ENCODE assay signal across 18 cellular contexts in the genomic region with DNA sequence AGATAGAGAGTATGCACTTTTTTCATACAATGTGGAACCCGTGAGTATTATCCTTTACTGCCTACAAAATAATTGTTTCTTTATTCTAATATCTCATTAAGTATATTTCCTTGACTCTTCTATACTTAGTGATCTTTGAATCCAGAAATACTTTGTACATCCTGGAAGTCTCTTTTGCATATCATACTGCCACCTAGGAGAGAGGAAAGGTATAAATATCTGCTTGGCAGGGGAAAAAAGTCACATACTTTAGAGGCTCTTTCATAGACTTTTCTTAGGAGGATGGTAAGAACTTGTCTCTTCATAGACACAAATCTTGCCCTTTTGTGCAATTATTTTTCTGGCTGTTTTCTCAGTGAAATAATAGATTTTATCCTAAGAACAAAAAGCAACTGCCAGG.
DNase-seq lines count a peak whose midpoint lies in the region; ATAC-seq and TF ChIP-seq lines count a peak whose summit lies in the region.
"Had no signal": no experiment of that assay in that cellular context is flagged by ENCODE, and none has a peak within 500 bp of the region (broad histone marks: within the 10 kb centered on the region; RNA-seq: fewer than 3 reads in every experiment).

No MANE protein-coding gene starts in this region.

- H3K36me3 ChIP-seq in left lung, result no peaks in the 10 kb centered on the region
- H3K36me3 ChIP-seq: HAP-1, SJCRH30 had no signal

- H3K4me1 ChIP-seq in left lung, result no peaks in the 10 kb centered on the region
- H3K4me1 ChIP-seq: HAP-1, SJCRH30 had no signal

- H3K27ac Mint-ChIP-seq in brain, result no peak overlapping the region
- H3K27ac Mint-ChIP-seq in neural crest cell (ENCODE audit: unreplicated experiment), result no peak overlapping the region
- H3K27ac Mint-ChIP-seq: activated naive CD4-positive, alpha-beta T cell treated with anti-CD3 and anti-CD28 coated beads for 36 hours; dendritic cell treated with granulocyte-macrophage colony-stimulating factor and Interleukin-4, amounts not matched to agents 40 ng/mL and 50 ng/mL, for 4 days had no signal

- H3K4me3 Mint-ChIP-seq in brain (no peak overlapping the region), neural crest cell (no peak overlapping the region)
- H3K4me3 Mint-ChIP-seq: activated naive CD4-positive, alpha-beta T cell treated with anti-CD3 and anti-CD28 coated beads for 36 hours; dendritic cell treated with granulocyte-macrophage colony-stimulating factor and Interleukin-4, amounts not matched to agents 40 ng/mL and 50 ng/mL, for 4 days had no signal

- intact Hi-C loops in left lung (cut with DNase I), result no loop called here

- no peak for TF ChIP-seq POLR2A in NB4 (IDR thresholded peaks at IDR 0.05; ENCODE audit: extremely low read depth, insufficient read length)

- H3K9me3 Mint-ChIP-seq in brain (no peaks in the 10 kb centered on the region), neural crest cell (peaks cover 3% of the 10 kb centered on the region)
- H3K9me3 Mint-ChIP-seq: activated naive CD4-positive, alpha-beta T cell treated with anti-CD3 and anti-CD28 coated beads for 36 hours; dendritic cell treated with granulocyte-macrophage colony-stimulating factor and Interleukin-4, amounts not matched to agents 40 ng/mL and 50 ng/mL, for 4 days had no signal

- H3K27ac ChIP-seq in left lung, result no peak overlapping the region
- H3K27ac ChIP-seq: SJCRH30 had no signal

- DNase-seq in COR-L47 (lab: John Stamatoyannopoulos, UW) (peak; percentile 13), NB4 (ENCODE audit: low read depth) (no peak), neural crest cell (ENCODE audit: low read depth, low spot score) (no peak), left lung (no peak)
- no peak for DNase-seq in activated CD4-positive, alpha-beta T cell treated with anti-CD3 and anti-CD28 coated beads, Interleukin-2, amount 50 U/mL, for 48 hours
- DNase-seq: activated CD8-positive, alpha-beta memory T cell treated with anti-CD3 and anti-CD28 coated beads, Interleukin-2, amount 50 U/mL, for 48 hours; activated naive CD4-positive, alpha-beta T cell treated with anti-CD3 and anti-CD28 coated beads for 36 hours; erythroblast; NCI-H2227 treated with DMSO at 0.1 percent for 48 hours; NK-92 treated with Interleukin-12 subunit alpha and Interleukin-12 subunit beta, amount 100 ng/mL, for 24 hours; SJCRH30; substantia nigra; T-helper 9 cell had no signal

- no peaks in the 10 kb centered on the region for H3K27me3 ChIP-seq in left lung
- H3K27me3 ChIP-seq: SJCRH30 had no signal

- H3K4me3 ChIP-seq in NB4 (ENCODE audit: low read depth, low read length) (no peak overlapping the region), left lung (no peak overlapping the region)
- H3K4me3 ChIP-seq: HAP-1, SJCRH30 had no signal

- no peaks in the 10 kb centered on the region for H3K36me3 Mint-ChIP-seq in brain
- no peaks in the 10 kb centered on the region for H3K36me3 Mint-ChIP-seq in neural crest cell (ENCODE audit: low read depth)

- H3K27me3 Mint-ChIP-seq in brain (no peaks in the 10 kb centered on the region), neural crest cell (ENCODE audit: low read depth) (peaks cover 22% of the 10 kb centered on the region)
- H3K27me3 Mint-ChIP-seq: dendritic cell treated with granulocyte-macrophage colony-stimulating factor and Interleukin-4, amounts not matched to agents 40 ng/mL and 50 ng/mL, for 4 days had no signal

- H3K9me3 ChIP-seq in left lung, result peaks cover 0 to 3% of the 10 kb centered on the region in 2 donors
- H3K9me3 ChIP-seq: HAP-1, SJCRH30 had no signal

- TF ChIP-seq CTCF in NB4 (IDR thresholded peaks at IDR 0.05; ENCODE audit: low read depth, low read length) (peak; percentile 12), brain (conservative IDR thresholded peaks at IDR 0.05) (peak; percentile 39 to 60), neural crest cell (conservative IDR thresholded peaks at IDR 0.05) (peak; percentile 62), left lung (IDR thresholded peaks at IDR 0.05) (no peak)

- ATAC-seq in GM19023 (IDR thresholded peaks at IDR 0.05; ENCODE audit: unreplicated experiment) (no peak), GM18517 (IDR thresholded peaks at IDR 0.05; ENCODE audit: unreplicated experiment) (no peak), left lung (no peak)

- H3K4me1 Mint-ChIP-seq in brain, result no peaks in the 10 kb centered on the region
- no peaks in the 10 kb centered on the region for H3K4me1 Mint-ChIP-seq in neural crest cell

Comparison
In these comparisons a context has a peak if more than half of its experiments do, and no peak if none do; other contexts are left out.
1. CTCF ChIP-seq: peak in NB4 (single experiment), brain (2 of 2) and neural crest cell (single experiment); none in left lung (0 of 2).